ENCODE assay signal across 11 cellular contexts in genomic region chr12:6374781-6375150, GRCh38. TPM values are rescaled to one million over a fixed set of nuclear protein-coding genes. Genes with fewer than 3 reads are reported as not detected.
DNase-seq lines count a peak whose midpoint lies in the region; ATAC-seq, FAIRE-seq and TF ChIP-seq lines count a peak whose summit lies in the region.
"Had no signal": no experiment of that assay in that cellular context is flagged by ENCODE, and none has a peak within 500 bp of the region (broad histone marks: within the 10 kb centered on the region; RNA-seq: fewer than 3 reads in every experiment).

No MANE protein-coding gene starts in this region.

- H3K4me3 ChIP-seq in HUES64 (ENCODE audit: low read length) (peak overlapping the region; percentile 56), breast epithelium (peak overlapping the region in 2 of 3 donors; percentile 53 to 65), stomach (peak overlapping the region; percentile 37 to 52 (median 49)), SK-N-SH (ENCODE audit: low read depth in 2 of 2, low read length in 1 of 2) (no peak overlapping the region)
- H3K4me3 ChIP-seq: right atrium auricular region had no signal

- no peak overlapping the region for H3K4me2 ChIP-seq in SK-N-SH

- H3K27me3 ChIP-seq in HUES64 (ENCODE audit: insufficient read depth, low read length) (peaks cover 9% of the 10 kb centered on the region; the same call in 1 of the 2 replicates), breast epithelium (no peaks in the 10 kb centered on the region), stomach (no peaks in the 10 kb centered on the region), SK-N-SH (ENCODE audit: insufficient read depth) (no peaks in the 10 kb centered on the region)
- H3K27me3 ChIP-seq: right atrium auricular region had no signal

- peaks cover 16% of the 10 kb centered on the region for H3F3A ChIP-seq in SK-N-SH (replicated peaks; ENCODE audit: insufficient read depth)

- FAIRE-seq in RCC 7860 (lab: Jason Lieb, UNC), result no peak

- H3K36me3 ChIP-seq in HUES64 (ENCODE audit: insufficient read depth, low read length) (no peaks in the 10 kb centered on the region), breast epithelium (no peaks in the 10 kb centered on the region), stomach (no peaks in the 10 kb centered on the region), SK-N-SH (replicated peaks in 1 of 2; ENCODE audit: control insufficient read depth in 1 of 2, insufficient read depth in 2 of 2, low read length in 1 of 2) (no peaks in the 10 kb centered on the region)
- H3K36me3 ChIP-seq: right atrium auricular region had no signal

- peak; percentile 0 for ATAC-seq in left colon
- ATAC-seq: left ventricle myocardium superior had no signal

- H3K4me1 ChIP-seq in HUES64 (ENCODE audit: insufficient read depth, low read length) (peaks cover 56% of the 10 kb centered on the region), breast epithelium (peaks cover 24 to 31% of the 10 kb centered on the region in 2 donors), stomach (peaks cover 53 to 75% (median 64%) of the 10 kb centered on the region in 4 donors), SK-N-SH (ENCODE audit: control insufficient read depth in 1 of 2, insufficient read depth in 2 of 2, low read depth in 1 of 2, low read length in 1 of 2) (peaks cover 16 to 33% of the 10 kb centered on the region in 2 experiments; a peak in 3 of 4 replicates)

- H4K20me1 ChIP-seq in SK-N-SH (ENCODE audit: insufficient read depth), result no peaks in the 10 kb centered on the region

- no peaks in the 10 kb centered on the region for H3K9me3 ChIP-seq in HUES64 (ENCODE audit: insufficient read depth, low read depth, low read length)
- no peaks in the 10 kb centered on the region for H3K9me3 ChIP-seq in breast epithelium
- no peaks in the 10 kb centered on the region for H3K9me3 ChIP-seq in stomach
- H3K9me3 ChIP-seq in SK-N-SH, result no peaks in the 10 kb centered on the region
- H3K9me3 ChIP-seq: right atrium auricular region had no signal

- CTCF ChIA-PET in SK-N-SH (lab: Yijun Ruan, JAX), result interaction anchor here (0.9 to 1.4 kb wide), 3 partner anchors 17 to 337 kb away, joined by 3 read pairs; no protein-coding TSS in a partner anchor

- WGBS in HUES64, result 50% methylated on average over 7 of the region's 7 CpGs
- WGBS in stomach, 5 donors, result 30 to 65% (median 49%) methylated on average over 7 of the region's 7 CpGs
- 93% methylated on average over 5 of the region's 7 CpGs for WGBS in SK-N-SH (ENCODE audit: low lambda C conversion rate)

- TF ChIP-seq RAD21 in SK-N-SH (IDR thresholded peaks at IDR 0.05; ENCODE audit: low read length), result no peak

- no peak overlapping the region for H2AFZ ChIP-seq in SK-N-SH (ENCODE audit: low read depth)

- no peaks in the 10 kb centered on the region for H3K9me2 ChIP-seq in SK-N-SH

- intact Hi-C loops in breast epithelium (cut with DNase I; ENCODE audit: low total_unique reads), result no loop called here
- intact Hi-C loops in left colon (cut with DNase I, micrococcal nuclease), result no loop called here
- intact Hi-C loops in stomach (cut with DNase I; ENCODE audit: low total_unique reads), result no loop called here

- H3K27ac ChIP-seq in HUES64 (ENCODE audit: low read depth, low read length) (peak overlapping the region; percentile 80), breast epithelium (peak overlapping the region; percentile 92 to 97), stomach (peak overlapping the region; percentile 89 to 96 (median 95)), SK-N-SH (ENCODE audit: low read depth in 2 of 2, low read length in 1 of 2) (no peak overlapping the region)
- H3K27ac ChIP-seq: right atrium auricular region had no signal

- TF ChIP-seq EP300 in stomach (IDR thresholded peaks at IDR 0.05), result no peak
- TF ChIP-seq EP300 in SK-N-SH (IDR thresholded peaks at IDR 0.05; ENCODE audit: borderline replicate concordance in 1 of 2, low read depth in 1 of 2, low read length in 1 of 2), result no peak

- no peak for DNase-seq in breast epithelium (ENCODE audit: low spot score in 2 of 2)
- DNase-seq in left colon, result no peak
- no peak for DNase-seq in stomach
- no peak for DNase-seq in SK-N-SH
- no peak for DNase-seq in RCC 7860 (ENCODE audit: low spot score)
- no peak for DNase-seq in HPDE6-E6E7 (ENCODE audit: extremely low spot score)
- DNase-seq: activated T-cell treated with anti-CD3 and anti-CD28 coated beads, Interleukin-2, amount 50 U/mL, for 48 hours; KBM-7; left ventricle myocardium superior had no signal

- TF ChIP-seq CTCF in breast epithelium (IDR thresholded peaks at IDR 0.05) (no peak), stomach (IDR thresholded peaks at IDR 0.05) (no peak), SK-N-SH (IDR thresholded peaks at IDR 0.05) (no peak)

- TF ChIP-seq POLR2A in breast epithelium (IDR thresholded peaks at IDR 0.05), result no peak
- TF ChIP-seq POLR2A in stomach (IDR thresholded peaks at IDR 0.05), result no peak

- H3K9ac ChIP-seq in HUES64 (ENCODE audit: low read depth, low read length), result peak overlapping the region; percentile 61
- no peak overlapping the region for H3K9ac ChIP-seq in SK-N-SH

- no peaks in the 10 kb centered on the region for H3K79me2 ChIP-seq in SK-N-SH (ENCODE audit: insufficient read depth)

- POLR2A ChIA-PET in SK-N-SH (lab: Yijun Ruan, JAX), result no interaction called here

TF ChIP-seq in SK-N-SH, 30 proteins besides CTCF, POLR2A, EP300 and RAD21:
- no peak for TF ChIP-seq NRF1 (IDR thresholded peaks at IDR 0.05; ENCODE audit: low read depth, low read length)

RNA-seq across cellular contexts. Expression of gene SCNN1A, which starts 0.6 kb away (rescaled TPM):
- 51.0 TPM for polyA plus RNA-seq in HUES64 (2013, experiment 1 of 2)
- 39.4 TPM for polyA plus RNA-seq in HUES64 (2013, experiment 2 of 2)
- 100 to 1,000 TPM in 1 of 3 donors, 10 to 100 TPM in 1, 1 to 10 TPM in 1; 1.3 to 175 (median 93.7) TPM for total RNA-seq in breast epithelium
- 100 to 1,000 TPM; 289 to 459 TPM for total RNA-seq in left colon
- 100 to 1,000 TPM in 4 of 5 donors, 10 to 100 TPM in 1; 63.3 to 486 (median 277) TPM for total RNA-seq in stomach
- polyA plus RNA-seq in stomach, result 10 to 100 TPM; 16.6 to 98.0 (median 47.5) TPM
- polyA plus RNA-seq in SK-N-SH (2012; rRNA removed), result 0.71 and 1.6 TPM in 2 replicates
- 0.97 and 0.98 TPM in 2 replicates for polyA plus RNA-seq in SK-N-SH (2012; cell fraction: cytosol; rRNA removed)
- 1.2 and 1.6 TPM in 2 replicates for polyA plus RNA-seq in SK-N-SH (2012; cell fraction: nucleus; rRNA removed)

RNA-seq across cellular contexts. Expression of gene LTBR, which starts 9.2 kb away (rescaled TPM):
- polyA plus RNA-seq in HUES64 (2013, experiment 1 of 2), result 1.4 TPM
- 2.5 TPM for polyA plus RNA-seq in HUES64 (2013, experiment 2 of 2)
- total RNA-seq in breast epithelium, result 100 to 1,000 TPM in 2 of 3 donors, 10 to 100 TPM in 1; 90.1 to 115 (median 108) TPM
- total RNA-seq in left colon, result 100 to 1,000 TPM; 120 to 129 TPM
- total RNA-seq in stomach, result 100 to 1,000 TPM in 3 of 5 donors, 10 to 100 TPM in 2; 27.5 to 471 (median 126) TPM
- 10 to 100 TPM; 47.3 to 76.3 (median 48.3) TPM for polyA plus RNA-seq in stomach
- polyA plus RNA-seq in SK-N-SH (2012; rRNA removed), result 0.10 and 0.12 TPM in 2 replicates
- 0.03 and 0.06 TPM in 2 replicates for polyA plus RNA-seq in SK-N-SH (2012; cell fraction: cytosol; rRNA removed)
- 0.32 and 0.73 TPM in 2 replicates for polyA plus RNA-seq in SK-N-SH (2012; cell fraction: nucleus; rRNA removed)

RNA-seq across cellular contexts. Expression of gene TNFRSF1A, which starts 32.9 kb away (rescaled TPM):
- 39.4 TPM for polyA plus RNA-seq in HUES64 (2013, experiment 1 of 2)
- 37.2 TPM for polyA plus RNA-seq in HUES64 (2013, experiment 2 of 2)
- total RNA-seq in breast epithelium (100 to 1,000 TPM; 232 to 256 (median 238) TPM), left colon (100 to 1,000 TPM; 140 to 170 TPM), stomach (100 to 1,000 TPM in 4 of 5 donors, 10 to 100 TPM in 1; 91.6 to 432 (median 152) TPM)
- polyA plus RNA-seq in stomach (10 to 100 TPM; 35.2 to 64.4 (median 38.5) TPM), SK-N-SH (2012; rRNA removed) (68.3 and 92.9 TPM in 2 replicates)
- polyA plus RNA-seq in SK-N-SH (2012; cell fraction: cytosol; rRNA removed), result 86.7 and 93.2 TPM in 2 replicates
- 72.6 and 75.2 TPM in 2 replicates for polyA plus RNA-seq in SK-N-SH (2012; cell fraction: nucleus; rRNA removed)

Comparison
In these comparisons a context has a peak if more than half of its experiments do, and no peak if none do; other contexts are left out.
1. H3K27ac ChIP-seq: peak in HUES64 (single experiment), breast epithelium (2 of 2) and stomach (5 of 5); none in SK-N-SH (0 of 2).
2. H3K4me3 ChIP-seq: peak in HUES64 (single experiment), breast epithelium (2 of 3) and stomach (4 of 4); none in SK-N-SH (0 of 2).